ENCODE assay signal across 1 cellular context in the genomic region with DNA sequence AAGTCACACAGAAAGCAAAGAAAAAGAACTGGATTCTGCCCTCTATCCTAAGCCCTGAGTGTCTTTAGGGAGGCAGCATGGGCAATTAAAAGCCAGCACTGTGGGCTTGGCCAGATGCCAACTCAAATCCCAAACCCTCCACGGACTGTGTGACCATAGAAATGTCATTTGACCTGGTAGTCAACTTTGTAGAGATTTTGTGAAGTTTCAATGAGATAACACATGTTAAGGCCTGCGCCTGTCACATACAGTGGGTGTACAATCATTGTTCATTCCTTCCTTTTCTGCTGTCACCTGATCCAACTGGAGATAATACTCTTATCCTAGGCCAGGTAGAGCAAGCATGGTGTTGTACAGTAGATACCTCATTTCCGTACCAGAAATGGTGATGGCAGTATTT.
TF ChIP-seq lines count a peak whose summit lies in the region.

No MANE protein-coding gene starts in this region.

TF ChIP-seq in SK-N-SH treated with all-trans-retinoic acid at 6 μM for 48 hours, 23 proteins besides CTCF, POLR2A, EP300 and RAD21 (continued from another document):
- TF ChIP-seq, protein P1, sequence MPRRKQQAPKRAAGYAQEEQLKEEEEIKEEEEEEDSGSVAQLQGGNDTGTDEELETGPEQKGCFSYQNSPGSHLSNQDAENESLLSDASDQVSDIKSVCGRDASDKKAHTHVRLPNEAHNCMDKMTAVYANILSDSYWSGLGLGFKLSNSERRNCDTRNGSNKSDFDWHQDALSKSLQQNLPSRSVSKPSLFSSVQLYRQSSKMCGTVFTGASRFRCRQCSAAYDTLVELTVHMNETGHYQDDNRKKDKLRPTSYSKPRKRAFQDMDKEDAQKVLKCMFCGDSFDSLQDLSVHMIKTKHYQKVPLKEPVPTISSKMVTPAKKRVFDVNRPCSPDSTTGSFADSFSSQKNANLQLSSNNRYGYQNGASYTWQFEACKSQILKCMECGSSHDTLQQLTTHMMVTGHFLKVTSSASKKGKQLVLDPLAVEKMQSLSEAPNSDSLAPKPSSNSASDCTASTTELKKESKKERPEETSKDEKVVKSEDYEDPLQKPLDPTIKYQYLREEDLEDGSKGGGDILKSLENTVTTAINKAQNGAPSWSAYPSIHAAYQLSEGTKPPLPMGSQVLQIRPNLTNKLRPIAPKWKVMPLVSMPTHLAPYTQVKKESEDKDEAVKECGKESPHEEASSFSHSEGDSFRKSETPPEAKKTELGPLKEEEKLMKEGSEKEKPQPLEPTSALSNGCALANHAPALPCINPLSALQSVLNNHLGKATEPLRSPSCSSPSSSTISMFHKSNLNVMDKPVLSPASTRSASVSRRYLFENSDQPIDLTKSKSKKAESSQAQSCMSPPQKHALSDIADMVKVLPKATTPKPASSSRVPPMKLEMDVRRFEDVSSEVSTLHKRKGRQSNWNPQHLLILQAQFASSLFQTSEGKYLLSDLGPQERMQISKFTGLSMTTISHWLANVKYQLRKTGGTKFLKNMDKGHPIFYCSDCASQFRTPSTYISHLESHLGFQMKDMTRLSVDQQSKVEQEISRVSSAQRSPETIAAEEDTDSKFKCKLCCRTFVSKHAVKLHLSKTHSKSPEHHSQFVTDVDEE (CRISPR knock-in tag; IDR thresholded peaks at IDR 0.05) = no peak
- TF ChIP-seq GLIS3 (CRISPR knock-in tag; IDR thresholded peaks at IDR 0.05) (no peak), PPARA (CRISPR knock-in tag; IDR thresholded peaks at IDR 0.05; ENCODE audit: borderline replicate concordance) (no peak), ISL1 (CRISPR knock-in tag; IDR thresholded peaks at IDR 0.05) (no peak)
TF ChIP-seq in SK-N-SH treated with all-trans-retinoic acid at 6 μM for 48 hours: peak in this region for 0.
